ENCODE assay signal across 8 cellular contexts in the genomic region with DNA sequence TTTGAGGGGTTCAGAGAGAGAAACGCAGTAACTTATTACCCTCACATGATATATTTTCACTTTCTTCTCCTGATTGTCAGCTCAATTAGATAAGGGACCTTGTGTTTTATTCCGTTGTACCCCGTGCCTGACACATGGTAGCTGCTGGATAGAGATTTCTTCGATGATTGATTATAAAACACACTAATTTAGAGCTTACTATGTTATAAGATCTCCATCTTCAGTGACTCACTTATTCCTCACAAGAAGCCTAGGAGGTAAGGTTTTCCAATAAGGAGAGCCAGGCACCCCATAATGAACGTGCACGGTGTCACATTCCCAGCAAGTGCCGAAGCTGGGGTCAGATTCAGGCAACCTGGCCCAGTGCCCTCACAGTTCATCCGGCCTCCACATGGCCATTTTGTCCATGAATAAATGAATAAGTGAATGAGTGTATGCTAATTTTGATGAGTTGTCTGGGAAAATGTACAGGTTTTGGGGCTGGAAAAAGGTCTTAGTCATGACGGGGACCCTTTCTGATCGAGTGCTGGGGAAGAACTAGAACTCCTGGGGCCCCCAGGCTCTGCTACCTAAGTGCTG.
DNase-seq lines count a peak whose midpoint lies in the region; FAIRE-seq and TF ChIP-seq lines count a peak whose summit lies in the region.

No MANE protein-coding gene starts in this region.

- H2AFZ ChIP-seq in hepatocyte: peak overlapping the region; percentile 98

- peak overlapping the region; percentile 94 for H3K4me2 ChIP-seq in hepatocyte

- no peaks in the 10 kb centered on the region for H3K9me3 Mint-ChIP-seq in activated CD4-positive, alpha-beta memory T cell treated with anti-CD3 and anti-CD28 coated beads for 36 hours

- no peaks in the 10 kb centered on the region for H3K36me3 ChIP-seq in hepatocyte (replicated peaks; ENCODE audit: insufficient read depth, low read depth)
- no peaks in the 10 kb centered on the region for H3K36me3 ChIP-seq in small intestine (ENCODE audit: control insufficient read depth in 2 of 2, insufficient read depth in 2 of 2, low read length in 2 of 2)

- POLR2A ChIA-PET in activated CD4-positive, alpha-beta memory T cell treated with anti-CD3 and anti-CD28 coated beads for 36 hours (lab: Charles Lee): interaction anchor here (1.2 kb wide), 1 partner anchor 145 kb away, joined by 3 read pairs; no protein-coding TSS in a partner anchor

- H3K27me3 ChIP-seq in hepatocyte: no peaks in the 10 kb centered on the region
- H3K27me3 ChIP-seq in small intestine (ENCODE audit: control insufficient read depth in 2 of 2, insufficient read depth in 2 of 2, low read length in 2 of 2): peaks cover 0 to 2% of the 10 kb centered on the region in 2 donors

- no peak overlapping the region for H3K27ac Mint-ChIP-seq in activated CD4-positive, alpha-beta memory T cell treated with anti-CD3 and anti-CD28 coated beads for 36 hours

- H3K4me1 ChIP-seq in hepatocyte (ENCODE audit: insufficient read depth) (no peaks in the 10 kb centered on the region), small intestine (ENCODE audit: control insufficient read depth in 2 of 2, insufficient read depth in 1 of 2, low read depth in 1 of 2, low read length in 1 of 2) (peaks cover 0 to 2% of the 10 kb centered on the region in 2 donors)

- peak; percentile 50 for DNase-seq in NCI-H82 (lab: John Stamatoyannopoulos, UW)
- no peak for DNase-seq in NCI-H82 treated with DMSO at 0.1 percent for 48 hours (lab: John Stamatoyannopoulos, UW; ENCODE audit: unreplicated experiment)
- DNase-seq in activated CD4-positive, alpha-beta memory T cell treated with anti-CD3 and anti-CD28 coated beads for 36 hours: no peak
- DNase-seq in hepatocyte (ENCODE audit: low spot score): peak; percentile 12
- no peak for DNase-seq in small intestine
- no peak for DNase-seq in stimulated activated CD4-positive, alpha-beta T cell treated with anti-CD3 and anti-CD28 coated beads, Interleukin-1b, Interleukin-23, amount 100 ng/mL, for 48 hours
- DNase-seq in CD1c-positive myeloid dendritic cell (ENCODE audit: extremely low spot score): no peak
- no peak for DNase-seq in NCI-H2227 (lab: John Stamatoyannopoulos, UW; ENCODE audit: unreplicated experiment)

- peaks cover 34% of the 10 kb centered on the region for H3K27me3 Mint-ChIP-seq in activated CD4-positive, alpha-beta memory T cell treated with anti-CD3 and anti-CD28 coated beads for 36 hours

- H3K36me3 Mint-ChIP-seq in activated CD4-positive, alpha-beta memory T cell treated with anti-CD3 and anti-CD28 coated beads for 36 hours: no peaks in the 10 kb centered on the region

- H3K9me2 ChIP-seq in hepatocyte (replicated peaks; ENCODE audit: insufficient read depth): no peaks in the 10 kb centered on the region

- H3K4me3 ChIP-seq in hepatocyte (peak overlapping the region; percentile 96), small intestine (ENCODE audit: low read depth in 1 of 2, low read length in 2 of 2) (peak overlapping the region; percentile 42 to 60)

- intact Hi-C loops in activated CD4-positive, alpha-beta memory T cell treated with anti-CD3 and anti-CD28 coated beads for 36 hours (cut with micrococcal nuclease): loop anchor here (1.0 to 10.0 kb wide), 2 partner anchors 20 to 139 kb away; partner anchors contain the start of gene CDCA7L

- WGBS in hepatocyte (ENCODE audit: low lambda C conversion rate, missing lambda C conversion rate): 46% methylated on average over 10 of the region's 10 CpGs
- WGBS in small intestine, 3 donors: 23 to 35% (median 34%) methylated on average over 10 of the region's 10 CpGs

- TF ChIP-seq CTCF in hepatocyte (IDR thresholded peaks at IDR 0.05; ENCODE audit: poor library complexity): no peak

- H3K79me2 ChIP-seq in hepatocyte: no peaks in the 10 kb centered on the region

- H3K27ac ChIP-seq in hepatocyte (peak overlapping the region; percentile 91), small intestine (ENCODE audit: low read depth in 1 of 2, low read length in 1 of 2) (peak overlapping the region in 1 of 2 donors; percentile 93)

- FAIRE-seq in small intestine (lab: Jason Lieb, UNC): no peak

- H3K9me3 ChIP-seq in hepatocyte (ENCODE audit: low read depth) (no peaks in the 10 kb centered on the region), small intestine (ENCODE audit: control insufficient read depth, low read depth) (no peaks in the 10 kb centered on the region)

- CTCF ChIA-PET in activated CD4-positive, alpha-beta memory T cell treated with anti-CD3 and anti-CD28 coated beads for 36 hours (lab: Charles Lee): interaction anchor here (0.7 to 3.6 kb wide), 20 partner anchors 8 to 975 kb away, joined by 3 to 28 read pairs (median 4); no protein-coding TSS in a partner anchor

- no peaks in the 10 kb centered on the region for H4K20me1 ChIP-seq in hepatocyte (ENCODE audit: insufficient read depth, poor library complexity, severe bottlenecking)

- peaks cover 9% of the 10 kb centered on the region for H3K4me1 Mint-ChIP-seq in activated CD4-positive, alpha-beta memory T cell treated with anti-CD3 and anti-CD28 coated beads for 36 hours (ENCODE audit: low read depth)

- H3K4me3 Mint-ChIP-seq in activated CD4-positive, alpha-beta memory T cell treated with anti-CD3 and anti-CD28 coated beads for 36 hours: peak overlapping the region; percentile 67

Comparison
In these comparisons a context has a peak if more than half of its experiments do, and no peak if none do; other contexts are left out.
1. DNase-seq: peak in NCI-H82 (single experiment) and hepatocyte (single experiment); none in NCI-H82 treated with DMSO at 0.1 percent for 48 hours (single experiment), activated CD4-positive, alpha-beta memory T cell treated with anti-CD3 and anti-CD28 coated beads for 36 hours (single experiment), small intestine (single experiment), stimulated activated CD4-positive, alpha-beta T cell treated with anti-CD3 and anti-CD28 coated beads, Interleukin-1b, Interleukin-23, amount 100 ng/mL, for 48 hours (single experiment), CD1c-positive myeloid dendritic cell (single experiment) and NCI-H2227 (single experiment).